In the genomic region with DNA sequence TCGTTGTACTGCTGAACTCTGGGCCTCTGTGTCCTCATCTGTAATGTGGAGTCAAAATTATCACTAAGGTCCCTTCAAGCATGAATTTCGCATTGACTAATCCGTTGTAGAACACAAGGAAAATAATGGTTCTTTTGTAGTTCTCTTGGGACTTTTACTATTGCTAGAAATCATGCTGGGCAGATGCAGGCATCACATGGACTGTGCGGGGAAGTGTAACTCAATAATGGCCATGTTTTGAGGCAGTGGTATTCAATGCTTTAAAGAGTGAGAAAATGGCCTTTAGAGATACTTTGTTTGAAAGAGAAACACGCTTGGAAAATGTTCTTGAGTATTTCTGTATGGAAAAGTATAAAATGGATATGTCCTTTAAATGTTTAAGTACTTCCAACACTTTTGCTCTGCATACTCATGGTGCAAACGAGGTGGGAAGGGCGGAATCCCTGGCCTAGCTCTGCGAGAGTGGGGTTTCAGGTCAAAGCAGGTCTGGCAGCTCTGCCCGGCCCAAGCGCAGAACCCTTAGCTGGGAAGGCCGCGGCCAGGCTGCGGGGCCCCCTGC, we compare ENCODE assay signal across 8 cellular contexts.
DNase-seq lines count a peak whose midpoint lies in the region; ATAC-seq and TF ChIP-seq lines count a peak whose summit lies in the region.

No MANE protein-coding gene starts in this region.

- DNase-seq in activated naive CD4-positive, alpha-beta T cell treated with anti-CD3 and anti-CD28 coated beads, Interleukin-2, amount 50 U/mL, for 16 hours, result no peak
- no peak for DNase-seq in activated naive CD8-positive, alpha-beta T cell treated with anti-CD3 and anti-CD28 coated beads, Interleukin-2, amount 50 U/mL, for 24 hours
- DNase-seq in left lung (no peak), SKM-1 (lab: John Stamatoyannopoulos, UW; ENCODE audit: unreplicated experiment) (no peak), SKM-1 treated with dmso at 0.1 percent for 144 hours (lab: John Stamatoyannopoulos, UW; ENCODE audit: unreplicated experiment) (no peak)

- peaks cover 13% of the 10 kb centered on the region for H3K4me1 Mint-ChIP-seq in activated naive CD4-positive, alpha-beta T cell treated with anti-CD3 and anti-CD28 coated beads, Interleukin-2, amount 50 U/mL, for 24 hours
- peaks cover 9% of the 10 kb centered on the region for H3K4me1 Mint-ChIP-seq in activated naive CD8-positive, alpha-beta T cell treated with anti-CD3 and anti-CD28 coated beads, Interleukin-2, amount 50 U/mL, for 24 hours

- H3K9me3 ChIP-seq in left lung, result no peaks in the 10 kb centered on the region

- H3K4me3 ChIP-seq in left lung, result peak overlapping the region; percentile 52 to 56

- peaks cover 5 to 15% of the 10 kb centered on the region in 2 donors for H3K4me1 ChIP-seq in left lung

- H3K27ac ChIP-seq in left lung, result no peak overlapping the region
- peak overlapping the region; percentile 94 for H3K27ac ChIP-seq in temporal lobe (ENCODE audit: low read depth, low read length)

- H3K4me3 Mint-ChIP-seq in activated naive CD4-positive, alpha-beta T cell treated with anti-CD3 and anti-CD28 coated beads, Interleukin-2, amount 50 U/mL, for 24 hours, result peak overlapping the region; percentile 74
- H3K4me3 Mint-ChIP-seq in activated naive CD8-positive, alpha-beta T cell treated with anti-CD3 and anti-CD28 coated beads, Interleukin-2, amount 50 U/mL, for 24 hours, result peak overlapping the region; percentile 24

- peak in 1 of 2 donors; percentile 32 for TF ChIP-seq CTCF in left lung (IDR thresholded peaks at IDR 0.05)

- ATAC-seq in activated naive CD8-positive, alpha-beta T cell treated with anti-CD3 and anti-CD28 coated beads, Interleukin-2, amount 50 U/mL, for 24 hours, result no peak
- ATAC-seq in left lung, result no peak
- ATAC-seq in GM21390 (IDR thresholded peaks at IDR 0.05; ENCODE audit: unreplicated experiment), result no peak

- H3K9me3 Mint-ChIP-seq in activated naive CD4-positive, alpha-beta T cell treated with anti-CD3 and anti-CD28 coated beads, Interleukin-2, amount 50 U/mL, for 24 hours, result no peaks in the 10 kb centered on the region
- H3K9me3 Mint-ChIP-seq in activated naive CD8-positive, alpha-beta T cell treated with anti-CD3 and anti-CD28 coated beads, Interleukin-2, amount 50 U/mL, for 24 hours, result no peaks in the 10 kb centered on the region

- peaks cover 4% of the 10 kb centered on the region for H3K36me3 Mint-ChIP-seq in activated naive CD4-positive, alpha-beta T cell treated with anti-CD3 and anti-CD28 coated beads, Interleukin-2, amount 50 U/mL, for 24 hours
- H3K36me3 Mint-ChIP-seq in activated naive CD8-positive, alpha-beta T cell treated with anti-CD3 and anti-CD28 coated beads, Interleukin-2, amount 50 U/mL, for 24 hours (ENCODE audit: low read depth), result no peaks in the 10 kb centered on the region

- H3K27me3 Mint-ChIP-seq in activated naive CD4-positive, alpha-beta T cell treated with anti-CD3 and anti-CD28 coated beads, Interleukin-2, amount 50 U/mL, for 24 hours, result peaks cover 24% of the 10 kb centered on the region
- peaks cover 22% of the 10 kb centered on the region for H3K27me3 Mint-ChIP-seq in activated naive CD8-positive, alpha-beta T cell treated with anti-CD3 and anti-CD28 coated beads, Interleukin-2, amount 50 U/mL, for 24 hours

- peaks cover 0 to 16% of the 10 kb centered on the region in 2 donors for H3K27me3 ChIP-seq in left lung

- H3K27ac Mint-ChIP-seq in activated naive CD4-positive, alpha-beta T cell treated with anti-CD3 and anti-CD28 coated beads, Interleukin-2, amount 50 U/mL, for 24 hours, result no peak overlapping the region
- H3K27ac Mint-ChIP-seq in activated naive CD8-positive, alpha-beta T cell treated with anti-CD3 and anti-CD28 coated beads, Interleukin-2, amount 50 U/mL, for 24 hours, result no peak overlapping the region

- no peaks in the 10 kb centered on the region for H3K36me3 ChIP-seq in left lung

- intact Hi-C loops in left lung (cut with DNase I), result loop anchor here in 1 of 2 donors (10.0 kb wide), 1 partner anchor 85 kb away; no protein-coding TSS in a partner anchor
